ENCODE assay signal across 4 cellular contexts in the genomic region with DNA sequence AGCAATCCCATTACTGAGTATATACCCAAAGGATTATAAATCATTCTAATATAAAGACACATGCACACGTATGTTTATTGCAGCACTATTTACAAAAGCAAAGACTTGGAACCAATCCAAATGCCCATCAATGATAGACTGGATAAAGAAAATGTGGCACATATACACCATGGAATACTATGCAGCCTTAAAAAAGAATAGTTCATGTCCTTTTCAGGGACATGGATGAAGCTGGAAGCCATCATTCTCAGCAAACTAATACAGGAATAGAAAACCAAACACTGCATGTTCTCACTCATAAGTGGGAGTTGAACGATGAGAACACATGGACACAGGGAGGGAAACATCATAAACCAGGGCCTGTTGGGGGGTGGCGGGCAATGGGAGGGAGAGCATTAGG. TPM values are rescaled to one million over a fixed set of nuclear protein-coding genes. Genes with fewer than 3 reads are reported as not detected.
"Had no signal": no experiment of that assay in that cellular context is flagged by ENCODE, and none has a peak within 500 bp of the region (broad histone marks: within the 10 kb centered on the region; RNA-seq: fewer than 3 reads in every experiment).

No MANE protein-coding gene starts in this region.

RNA-seq across cellular contexts. Expression of a gene that starts 19.3 kb away (rescaled TPM):
- total RNA-seq: lung microvascular endothelial cell, mammary epithelial cell, myocyte had no signal
- polyA plus RNA-seq: keratinocyte had no signal
